22 cellular contexts compared by ENCODE assay signal in genomic region chr15:51718199-51718598, GRCh38. TPM values are rescaled to one million over a fixed set of nuclear protein-coding genes. Genes with fewer than 3 reads are reported as not detected.
A peak's percentile ranks its signal among the peaks of the same experiment; 100 is the strongest.
DNase-seq lines count a peak whose midpoint lies in the region; ATAC-seq, FAIRE-seq and TF ChIP-seq lines count a peak whose summit lies in the region.
"Had no signal": no experiment of that assay in that cellular context is flagged by ENCODE, and none has a peak within 500 bp of the region (broad histone marks: within the 10 kb centered on the region; RNA-seq: fewer than 3 reads in every experiment).

No MANE protein-coding gene starts in this region.

- TF ChIP-seq CTCF in A549 (IDR thresholded peaks at IDR 0.05) (no peak), K562 (IDR thresholded peaks at IDR 0.05 in 2 of 3, conservative IDR thresholded peaks at IDR 0.05 in 1 of 3; ENCODE audit: insufficient read depth in 2 of 3, low read depth in 1 of 3, low read length in 3 of 3) (no peak)

- no peak overlapping the region for H3K27ac ChIP-seq in A549
- no peak overlapping the region for H3K27ac ChIP-seq in K562 (ENCODE audit: extremely low read depth, low read depth, low read length)
- H3K27ac ChIP-seq: brain microvascular endothelial cell had no signal

- no peaks in the 10 kb centered on the region for H3K27me3 ChIP-seq in K562 (ENCODE audit: control insufficient read depth in 2 of 2, insufficient read depth in 2 of 2, low read length in 2 of 2)
- H3K27me3 ChIP-seq: brain microvascular endothelial cell had no signal

- H2AFZ ChIP-seq in K562 (ENCODE audit: low read depth, low read length), result no peak overlapping the region

- WGBS in A549 (ENCODE audit: missing lambda C conversion rate), result 59% methylated on average over 4 of the region's 4 CpGs
- 37% methylated on average over 4 of the region's 4 CpGs for WGBS in K562 (ENCODE audit: insufficient coverage, low coverage, missing lambda C conversion rate)

- H3K9me3 ChIP-seq in A549 (no peaks in the 10 kb centered on the region), K562 (replicated peaks; ENCODE audit: control insufficient read depth, insufficient read depth, low read depth, low read length) (no peaks in the 10 kb centered on the region)

- TF ChIP-seq RAD21 in A549 (conservative IDR thresholded peaks at IDR 0.05 in 1 of 2, IDR thresholded peaks at IDR 0.05 in 1 of 2) (no peak), K562 (CRISPR knock-in tag; conservative IDR thresholded peaks at IDR 0.05 in 1 of 2, IDR thresholded peaks at IDR 0.05 in 1 of 2) (no peak)

- in situ Hi-C loops in K562 (cut with MboI), result no loop called here

- H4K20me1 ChIP-seq in K562 (replicated peaks; ENCODE audit: control insufficient read depth, insufficient read depth, low read length), result no peaks in the 10 kb centered on the region

- no peak overlapping the region for H3K9ac ChIP-seq in K562 (ENCODE audit: insufficient read depth in 1 of 2, low read depth in 2 of 2, low read length in 2 of 2)

- intact Hi-C loops in K562 (cut with micrococcal nuclease), result no loop called here

- FAIRE-seq in A549 (lab: Jason Lieb, UNC), result no peak
- no peak for FAIRE-seq in K562 (lab: Jason Lieb, UNC)
- FAIRE-seq: colon, GM18507 had no signal

- H3K4me1 ChIP-seq in A549, result no peaks in the 10 kb centered on the region
- peaks cover 0 to 10% of the 10 kb centered on the region in 2 experiments; a peak in 2 of 5 replicates for H3K4me1 ChIP-seq in K562 (replicated peaks in 1 of 2; ENCODE audit: control insufficient read depth in 2 of 2, insufficient read depth in 2 of 2, low read length in 2 of 2)

- POLR2A ChIA-PET in A549 (lab: Yijun Ruan, JAX), result no interaction called here
- POLR2A ChIA-PET in K562 (lab: Yijun Ruan, JAX), result interaction anchor here (0.6 kb wide), 1 partner anchor 171 kb away, joined by 3 read pairs; no protein-coding TSS in a partner anchor

- H3K4me2 ChIP-seq in A549 (no peak overlapping the region), K562 (ENCODE audit: insufficient read depth, low read length) (no peak overlapping the region)

- BruUV-seq in K562 (replicated peaks; lab: Mats Ljungman, UMichigan), result no TSS peak

- ATAC-seq in A549 (peak; percentile 30 to 47; a peak in 4 of 6 replicates), K562 (peak; percentile 36; the same call in 1 of the 3 replicates), GM19035 (IDR thresholded peaks at IDR 0.05; ENCODE audit: unreplicated experiment) (no peak), HG03139 (IDR thresholded peaks at IDR 0.05; ENCODE audit: unreplicated experiment) (no peak), GM18498 (IDR thresholded peaks at IDR 0.05; ENCODE audit: unreplicated experiment) (no peak)
- ATAC-seq: activated naive CD8-positive, alpha-beta T cell treated with anti-CD3 and anti-CD28 coated beads, Interleukin-2, amount 50 U/mL, for 24 hours; natural killer cell treated with Interleukin-12 subunit alpha and Interleukin-12 subunit beta and Interleukin-15 and Interleukin-18, amount 100 ng/mL, for 72 hours; stimulated activated naive B cell treated with anti-CD40 and anti-IgM and Interleukin-4, amounts not matched to agents 10 μg/mL and 1 μg/mL and 100 μg/mL, for 72 hours had no signal

- no peaks in the 10 kb centered on the region for H3K79me2 ChIP-seq in K562 (ENCODE audit: control insufficient read depth, insufficient read depth, low read length)

- TF ChIP-seq EP300 in A549 (IDR thresholded peaks at IDR 0.05) (no peak), K562 (IDR thresholded peaks at IDR 0.05; ENCODE audit: low read length) (no peak)

- no peak for DNase-seq in A549 (ENCODE audit: low read depth in 1 of 2, low spot score in 1 of 2)
- DNase-seq in D341Med (ENCODE audit: low spot score), result peak; percentile 67
- peak; percentile 40 for DNase-seq in NCI-H510A (lab: John Stamatoyannopoulos, UW)
- no peak for DNase-seq in K562 (ENCODE audit: extremely low read depth in 1 of 4, low spot score in 3 of 4)
- no peak for DNase-seq in NCI-H146 treated with DMSO at 0.1 percent for 48 hours (lab: John Stamatoyannopoulos, UW; ENCODE audit: unreplicated experiment)
- DNase-seq: activated CD4-positive, alpha-beta T cell treated with anti-CD3 and anti-CD28 coated beads for 4 hours; activated naive CD8-positive, alpha-beta T cell treated with anti-CD3 and anti-CD28 coated beads, Interleukin-2, amount 50 U/mL, for 24 hours; brain microvascular endothelial cell; HCEC 1CT; kidney glomerular epithelial cell; NCI-H1105; NK-92 treated with Interleukin-12 subunit alpha and Interleukin-12 subunit beta, amount 100 ng/mL, for 24 hours; RPMI8226; stimulated activated CD4-positive, alpha-beta T cell treated with anti-CD3 and anti-CD28 coated beads, Interleukin-1b, Interleukin-23, amount 100 ng/mL, for 48 hours; stimulated activated naive B cell treated with anti-CD40 and anti-IgM and Interleukin-4, amounts not matched to agents 10 μg/mL and 1 μg/mL and 100 μg/mL, for 72 hours had no signal

- H3K4me3 ChIP-seq in A549 (no peak overlapping the region), K562 (no peak overlapping the region)

- no peak for TF ChIP-seq POLR2A in A549 (IDR thresholded peaks at IDR 0.05; ENCODE audit: low read length)
- no peak for TF ChIP-seq POLR2A in K562 (conservative IDR thresholded peaks at IDR 0.05)

- no peaks in the 10 kb centered on the region for H3K9me1 ChIP-seq in K562 (ENCODE audit: control insufficient read depth, insufficient read depth, low read length)

- peaks cover 30% of the 10 kb centered on the region; the same call in 2 of the 3 replicates for H3K36me3 ChIP-seq in K562 (ENCODE audit: control insufficient read depth, insufficient read depth, low read length)
- H3K36me3 ChIP-seq: brain microvascular endothelial cell had no signal

- CTCF ChIA-PET in A549 (lab: Yijun Ruan, JAX), result interaction anchor here (0.6 kb wide), 1 partner anchor 68 kb away, joined by 4 read pairs; no protein-coding TSS in a partner anchor
- CTCF ChIA-PET in K562 (lab: Yijun Ruan, JAX; ENCODE audit: low intra/inter-chr PET ratio), result no interaction called here

RNA-seq across cellular contexts. Expression of gene LYSMD2, which starts 19.3 kb away (rescaled TPM):
- 29.2 and 32.1 TPM in 2 replicates for polyA plus RNA-seq in A549 (2011; rRNA removed)
- 11.8 and 14.3 TPM in 2 replicates for polyA plus RNA-seq in A549 (2012; cell fraction: cytosol; rRNA removed)
- 6.2 and 9.6 TPM in 2 replicates for polyA plus RNA-seq in A549 (2012; cell fraction: nucleus; rRNA removed)
- 16.9 to 18.5 TPM (median 18.3 TPM) in 3 replicates for polyA plus RNA-seq in A549 (2017; fragmentation: RNase III; extraction: RNeasy Plus Mini Kit Qiagen cat#74134 plus additional on column Dnase treatment)
- polyA minus RNA-seq in A549 (2011; rRNA and poly(A)+ RNA removed), result 2.7 and 4.0 TPM in 2 replicates
- total RNA-seq in K562 (2011; cell fraction: chromatin; rRNA removed; ENCODE audit: low replicate concordance), result 2.4 and 7.0 TPM in 2 replicates
- 2.8 and 3.2 TPM in 2 replicates for total RNA-seq in K562 (2011; cell fraction: nucleolus; rRNA removed)
- total RNA-seq in K562 (2011; cell fraction: nucleoplasm; rRNA removed), result 3.1 and 5.4 TPM in 2 replicates
- total RNA-seq in K562 (2014; rRNA removed), result 8.8 and 10.9 TPM in 2 replicates
- 13.6 and 14.2 TPM in 2 replicates for total RNA-seq in K562 (2014; rRNA removed; fragmentation: Illumina TruSeq; extraction: Trizol)
- total RNA-seq in K562 (2015; rRNA removed; fragmentation: Illumina TruSeq; extraction: Trizol), result 11.2 and 11.3 TPM in 2 replicates
- total RNA-seq in K562 (2021), result 9.7 and 10.3 TPM in 2 replicates
- polyA plus RNA-seq in K562 (2011; rRNA removed), result 11.3 and 30.3 TPM in 2 replicates
- 6.9 and 16.4 TPM in 2 replicates for polyA plus RNA-seq in K562 (2011; cell fraction: cytosol; rRNA removed)
- polyA plus RNA-seq in K562 (2011; cell fraction: nucleus; rRNA removed), result 4.8 and 5.0 TPM in 2 replicates
- polyA plus RNA-seq in K562 (2012), result 11.4 and 11.6 TPM in 2 replicates
- 7.9 and 9.5 TPM in 2 replicates for polyA plus RNA-seq in K562 (2014; fragmentation: Illumina TruSeq; extraction: Trizol)
- 1 to 10 TPM; 4.3 to 4.8 TPM for polyA plus RNA-seq in K562 (2014; fragmentation: Nextera tagmentation; extraction: Ambion mirVana)
- 9.8 and 10.7 TPM in 2 replicates for polyA plus RNA-seq in K562 (2014; rRNA removed)
- 4.8 and 8.9 TPM in 2 replicates for polyA minus RNA-seq in K562 (2011; rRNA and poly(A)+ RNA removed)
- polyA minus RNA-seq in K562 (2011; cell fraction: cytosol; rRNA and poly(A)+ RNA removed), result 2.9 and 6.2 TPM in 2 replicates
- polyA minus RNA-seq in K562 (2011; cell fraction: nucleus; rRNA and poly(A)+ RNA removed), result 2.0 and 3.6 TPM in 2 replicates

RNA-seq across cellular contexts. Expression of gene TMOD2, which starts 33.2 kb away (rescaled TPM):
- polyA plus RNA-seq in A549 (2011; rRNA removed) (2.5 and 2.8 TPM in 2 replicates), A549 (2017; fragmentation: RNase III; extraction: RNeasy Plus Mini Kit Qiagen cat#74134 plus additional on column Dnase treatment) (1.6 to 2.1 TPM (median 2.0 TPM) in 3 replicates), K562 (2011; rRNA removed) (2.3 and 3.6 TPM in 2 replicates), K562 (2014; fragmentation: Illumina TruSeq; extraction: Trizol) (2.7 and 3.0 TPM in 2 replicates), K562 (2014; fragmentation: Nextera tagmentation; extraction: Ambion mirVana) (under 1 TPM; 0.49 to 0.85 TPM), K562 (2014; rRNA removed) (2.1 and 3.3 TPM in 2 replicates)
- 0.24 and 0.30 TPM in 2 replicates for polyA plus RNA-seq in A549 (2012; cell fraction: cytosol; rRNA removed)
- polyA plus RNA-seq in A549 (2012; cell fraction: nucleus; rRNA removed), result 0.18 and 0.31 TPM in 2 replicates
- 1.2 and 1.4 TPM in 2 replicates for polyA minus RNA-seq in A549 (2011; rRNA and poly(A)+ RNA removed)
- 3.1 and 8.1 TPM in 2 replicates for total RNA-seq in K562 (2011; cell fraction: chromatin; rRNA removed; ENCODE audit: low replicate concordance)
- total RNA-seq in K562 (2011; cell fraction: nucleolus; rRNA removed), result 0.83 and 1.4 TPM in 2 replicates
- total RNA-seq in K562 (2011; cell fraction: nucleoplasm; rRNA removed), result 5.7 and 14.4 TPM in 2 replicates
- total RNA-seq in K562 (2014; rRNA removed) (2.2 TPM in 2 replicates), K562 (2014; rRNA removed; fragmentation: Illumina TruSeq; extraction: Trizol) (3.8 and 4.8 TPM in 2 replicates), K562 (2015; rRNA removed; fragmentation: Illumina TruSeq; extraction: Trizol) (3.3 and 3.6 TPM in 2 replicates), K562 (2021) (3.2 and 3.4 TPM in 2 replicates)
- 0.57 and 1.1 TPM in 2 replicates for polyA plus RNA-seq in K562 (2011; cell fraction: cytosol; rRNA removed)
- polyA plus RNA-seq in K562 (2011; cell fraction: nucleus; rRNA removed), result 2.7 and 2.9 TPM in 2 replicates
- polyA plus RNA-seq in K562 (2012), result 1.7 and 4.4 TPM in 2 replicates
- 2.3 and 3.5 TPM in 2 replicates for polyA minus RNA-seq in K562 (2011; rRNA and poly(A)+ RNA removed)
- polyA minus RNA-seq in K562 (2011; cell fraction: cytosol; rRNA and poly(A)+ RNA removed), result 0.91 and 1.7 TPM in 2 replicates
- 1.8 and 1.9 TPM in 2 replicates for polyA minus RNA-seq in K562 (2011; cell fraction: nucleus; rRNA and poly(A)+ RNA removed)

RNA-seq across cellular contexts. Expression of gene SCG3, which starts 36.9 kb away (rescaled TPM):
- polyA plus RNA-seq in A549 (2011; rRNA removed), result 0.03 TPM in 1 of 2 replicates, not detected in the other
- 0.01 TPM in 1 of 2 replicates, not detected in the other for polyA plus RNA-seq in A549 (2012; cell fraction: cytosol; rRNA removed)
- not detected in 2 replicates for polyA plus RNA-seq in A549 (2012; cell fraction: nucleus; rRNA removed)
- 0.03 TPM in 1 of 3 replicates, not detected in the others for polyA plus RNA-seq in A549 (2017; fragmentation: RNase III; extraction: RNeasy Plus Mini Kit Qiagen cat#74134 plus additional on column Dnase treatment)
- polyA minus RNA-seq in A549 (2011; rRNA and poly(A)+ RNA removed), result not detected in 2 replicates
- total RNA-seq in K562 (2011; cell fraction: chromatin; rRNA removed; ENCODE audit: low replicate concordance), result 8.5 and 27.4 TPM in 2 replicates
- total RNA-seq in K562 (2011; cell fraction: nucleolus; rRNA removed), result 9.9 and 11.3 TPM in 2 replicates
- total RNA-seq in K562 (2011; cell fraction: nucleoplasm; rRNA removed), result 19.9 and 30.9 TPM in 2 replicates
- total RNA-seq in K562 (2014; rRNA removed), result 14.9 and 17.4 TPM in 2 replicates
- 32.2 and 42.1 TPM in 2 replicates for total RNA-seq in K562 (2014; rRNA removed; fragmentation: Illumina TruSeq; extraction: Trizol)
- total RNA-seq in K562 (2015; rRNA removed; fragmentation: Illumina TruSeq; extraction: Trizol), result 41.5 and 43.8 TPM in 2 replicates
- total RNA-seq in K562 (2021), result 19.5 and 21.0 TPM in 2 replicates
- 4.2 and 22.7 TPM in 2 replicates for polyA plus RNA-seq in K562 (2011; rRNA removed)
- 2.1 and 3.3 TPM in 2 replicates for polyA plus RNA-seq in K562 (2011; cell fraction: cytosol; rRNA removed)
- polyA plus RNA-seq in K562 (2011; cell fraction: nucleus; rRNA removed), result 1.4 and 4.3 TPM in 2 replicates
- 22.5 and 23.7 TPM in 2 replicates for polyA plus RNA-seq in K562 (2012)
- polyA plus RNA-seq in K562 (2014; fragmentation: Illumina TruSeq; extraction: Trizol), result 23.3 and 28.5 TPM in 2 replicates
- 10 to 100 TPM; 13.0 to 17.8 TPM for polyA plus RNA-seq in K562 (2014; fragmentation: Nextera tagmentation; extraction: Ambion mirVana)
- polyA plus RNA-seq in K562 (2014; rRNA removed), result 11.3 and 14.1 TPM in 2 replicates
- 11.9 and 42.1 TPM in 2 replicates for polyA minus RNA-seq in K562 (2011; rRNA and poly(A)+ RNA removed)
- polyA minus RNA-seq in K562 (2011; cell fraction: cytosol; rRNA and poly(A)+ RNA removed), result 4.8 and 22.5 TPM in 2 replicates
- 3.0 and 5.7 TPM in 2 replicates for polyA minus RNA-seq in K562 (2011; cell fraction: nucleus; rRNA and poly(A)+ RNA removed)
- total RNA-seq: activated T-helper 2 cell treated with anti-CD3 and anti-CD28 coated beads, Interferon-gamma antibody, Interleukin-2, Interleukin-4, amounts not matched to agents 10 μg/mL and 5 μg/mL and 100 μg/mL, durations not matched to agents 14 hours and 24 hours and 36 hours; natural killer cell treated with Interleukin-12 subunit alpha and Interleukin-12 subunit beta and Interleukin-15 and Interleukin-18, amount 100 ng/mL, for 72 hours had no signal

Comparison
In these comparisons a context has a peak if more than half of its experiments do, and no peak if none do; other contexts are left out.
1. ATAC-seq: peak in A549 (2 of 2) and K562 (single experiment); none in GM19035 (single experiment), HG03139 (single experiment) and GM18498 (single experiment).
2. DNase-seq: peak in D341Med (single experiment) and NCI-H510A (single experiment); none in A549 (0 of 2), K562 (0 of 4) and NCI-H146 treated with DMSO at 0.1 percent for 48 hours (single experiment).
3. Of the 35 proteins assayed by ChIP-seq in both K562 and A549: peak only in K562: CEBPB; only in A549: none; in both: none; in neither: 34.